In genomic region chr14:56635041-56635440, GRCh38 we compare ENCODE assay signal across 28 cellular contexts.
"Had no signal": no experiment of that assay in that cellular context is flagged by ENCODE, and none has a peak within 500 bp of the region (broad histone marks: within the 10 kb centered on the region; RNA-seq: fewer than 3 reads in every experiment).

No MANE protein-coding gene starts in this region.

- ATAC-seq: effector memory CD8-positive, alpha-beta T cell; esophagus mucosa; foreskin keratinocyte; gastrocnemius medialis; gastroesophageal sphincter; heart left ventricle; heart right ventricle had no signal

- DNase-seq: colonic mucosa; cortex of kidney; dermis blood vessel endothelial cell; dorsolateral prefrontal cortex; effector CD4-positive, alpha-beta T cell; effector CD8-positive, alpha-beta T cell; effector memory CD4-positive, alpha-beta T cell; effector memory CD8-positive, alpha-beta T cell; endodermal cell; erythroblast; esophagus squamous epithelium; foreskin fibroblast; foreskin keratinocyte; foreskin melanocyte; gastrocnemius medialis; glutamatergic neuron; head of caudate nucleus; heart left ventricle; heart right ventricle had no signal

- H3K27me3 ChIP-seq: colonic mucosa, dorsolateral prefrontal cortex, esophagus muscularis mucosa, esophagus squamous epithelium, foreskin keratinocyte, gastrocnemius medialis, gastroesophageal sphincter, heart left ventricle, heart right ventricle had no signal

- H3K4me1 ChIP-seq: colonic mucosa, esophagus muscularis mucosa, foreskin keratinocyte, gastrocnemius medialis, gastroesophageal sphincter, heart left ventricle, heart right ventricle had no signal

- H3K27ac ChIP-seq: colonic mucosa, coronary artery, dorsolateral prefrontal cortex, epithelial cell of prostate, esophagus muscularis mucosa, esophagus squamous epithelium, foreskin keratinocyte, gastrocnemius medialis, gastroesophageal sphincter, heart left ventricle, heart right ventricle had no signal

- H3K4me3 ChIP-seq: colonic mucosa, coronary artery, dorsolateral prefrontal cortex, esophagus muscularis mucosa, esophagus squamous epithelium, gastrocnemius medialis, gastroesophageal sphincter, heart left ventricle, heart right ventricle had no signal

- FAIRE-seq: colon, endometrium, endothelial cell of umbilical vein, frontal cortex had no signal

- H3K9me3 ChIP-seq: colonic mucosa, gastrocnemius medialis had no signal
